In genomic region chr7:2922866-2923265, GRCh38 we compare ENCODE assay signal across 25 cellular contexts.
"Had no signal": no experiment of that assay in that cellular context is flagged by ENCODE, and none has a peak within 500 bp of the region (broad histone marks: within the 10 kb centered on the region; RNA-seq: fewer than 3 reads in every experiment).

No MANE protein-coding gene starts in this region.

- H3K36me3 ChIP-seq: brain microvascular endothelial cell, WERI-Rb-1 had no signal

- H3K9ac ChIP-seq: KMS-11 had no signal

- H3K4me3 ChIP-seq: PC-9 had no signal

- H3K4me3 Mint-ChIP-seq: activated CD4-positive, alpha-beta T cell treated with anti-CD3 and anti-CD28 coated beads, Interleukin-2, amount 10 ng/mL, durations not matched to agents 24 days and 14 days; activated CD8-positive, alpha-beta T cell treated with anti-CD3 and anti-CD28 coated beads for 36 hours; activated naive CD8-positive, alpha-beta T cell treated with anti-CD3 and anti-CD28 coated beads for 36 hours; activated T-cell treated with anti-CD3 and anti-CD28 coated beads, Interleukin-2, amount 50 U/mL, for 4 hours; activated T-helper 1 cell treated with anti-CD3 and anti-CD28 coated beads, Interleukin-12 subunit alpha, Interleukin-12 subunit beta, Interleukin-2, Interleukin-4 antibody, amounts not matched to agents 30 ng/mL and 10 ng/mL and 1 ng/mL, durations not matched to agents 14 hours and 24 hours and 36 hours had no signal

- H3K27me3 Mint-ChIP-seq: activated CD4-positive, alpha-beta T cell treated with anti-CD3 and anti-CD28 coated beads, Interleukin-2, amount 10 ng/mL, durations not matched to agents 24 days and 14 days; activated CD8-positive, alpha-beta T cell treated with anti-CD3 and anti-CD28 coated beads for 36 hours; activated naive CD8-positive, alpha-beta T cell treated with anti-CD3 and anti-CD28 coated beads for 36 hours had no signal

- H3K4me2 ChIP-seq: KMS-11, PC-9 had no signal

- H3K27ac ChIP-seq: brain microvascular endothelial cell, KMS-11, PC-9, RWPE1, WERI-Rb-1 had no signal

- H3K4me1 Mint-ChIP-seq: activated naive CD8-positive, alpha-beta T cell treated with anti-CD3 and anti-CD28 coated beads for 36 hours had no signal

- H3K27ac Mint-ChIP-seq: activated CD4-positive, alpha-beta T cell treated with anti-CD3 and anti-CD28 coated beads, Interleukin-2, amount 10 ng/mL, durations not matched to agents 24 days and 14 days; activated CD8-positive, alpha-beta T cell treated with anti-CD3 and anti-CD28 coated beads for 36 hours; activated naive CD8-positive, alpha-beta T cell treated with anti-CD3 and anti-CD28 coated beads for 36 hours; activated T-helper 1 cell treated with anti-CD3 and anti-CD28 coated beads, Interleukin-12 subunit alpha, Interleukin-12 subunit beta, Interleukin-2, Interleukin-4 antibody, amounts not matched to agents 30 ng/mL and 10 ng/mL and 1 ng/mL, durations not matched to agents 14 hours and 24 hours and 36 hours had no signal

- ATAC-seq: activated CD8-positive, alpha-beta T cell treated with anti-CD3 and anti-CD28 coated beads for 36 hours; activated T-cell treated with anti-CD3 and anti-CD28 coated beads, Interleukin-2, amount 50 U/mL, for 4 hours; Right ventricle myocardium inferior had no signal

- H2AFZ ChIP-seq: PC-9 had no signal

- DNase-seq: activated CD4-positive, alpha-beta T cell treated with anti-CD3 and anti-CD28 coated beads, Interleukin-2, amount 10 ng/mL, durations not matched to agents 24 days and 14 days; activated CD4-positive, alpha-beta T cell treated with anti-CD3 and anti-CD28 coated beads, Interleukin-2, amount 50 U/mL, for 4 hours; activated CD8-positive, alpha-beta T cell treated with anti-CD3 and anti-CD28 coated beads for 36 hours; activated gamma-delta T cell treated with Interleukin-2 at 50 U/mL for 16 hours; activated naive CD4-positive, alpha-beta T cell treated with anti-CD3 and anti-CD28 coated beads, Interleukin-2, amount 50 U/mL, for 16 hours; activated naive CD8-positive, alpha-beta T cell treated with anti-CD3 and anti-CD28 coated beads for 36 hours; activated T-cell treated with anti-CD3 and anti-CD28 coated beads for 4 hours; activated T-cell treated with anti-CD3 and anti-CD28 coated beads, Interleukin-2, amount 50 U/mL, for 4 hours; amniotic stem cell; brain microvascular endothelial cell; MM.1S; MV-4-11; NCI-H1092; NCI-H1436 treated with DMSO at 0.1 percent for 48 hours; NCI-H1694 treated with DMSO at 0.1 percent for 48 hours; NCI-H2029; NCI-H345; NCI-H524 treated with DMSO at 0.1 percent for 48 hours; PC-9; T1000; WERI-Rb-1 had no signal

- H3K9me3 Mint-ChIP-seq: activated CD4-positive, alpha-beta T cell treated with anti-CD3 and anti-CD28 coated beads, Interleukin-2, amount 10 ng/mL, durations not matched to agents 24 days and 14 days; activated CD8-positive, alpha-beta T cell treated with anti-CD3 and anti-CD28 coated beads for 36 hours; activated naive CD8-positive, alpha-beta T cell treated with anti-CD3 and anti-CD28 coated beads for 36 hours; activated T-cell treated with anti-CD3 and anti-CD28 coated beads, Interleukin-2, amount 50 U/mL, for 4 hours had no signal
